18 cellular contexts compared by ENCODE assay signal in the genomic region with DNA sequence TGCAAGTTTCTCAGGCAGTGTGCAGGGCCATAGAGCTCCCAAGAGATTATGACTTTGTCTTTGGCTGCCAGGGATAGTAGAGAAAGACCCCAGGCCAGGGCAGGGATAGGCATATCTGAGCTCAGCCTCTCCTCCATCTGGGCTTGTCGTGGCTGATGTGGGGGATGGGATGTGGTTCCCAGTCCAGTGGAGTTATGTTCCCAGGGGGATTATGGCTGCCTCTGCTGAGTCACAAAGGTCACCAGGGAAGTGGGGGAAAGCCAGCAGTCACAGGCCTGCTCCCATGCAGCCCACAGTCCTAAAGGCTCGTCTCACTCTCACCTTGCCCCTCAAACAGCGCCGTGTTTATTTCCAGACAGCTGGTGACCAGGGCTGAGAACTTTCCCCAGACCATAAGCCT.
A peak's percentile ranks its signal among the peaks of the same experiment; 100 is the strongest.
DNase-seq lines count a peak whose midpoint lies in the region; FAIRE-seq and TF ChIP-seq lines count a peak whose summit lies in the region.
"Had no signal": no experiment of that assay in that cellular context is flagged by ENCODE, and none has a peak within 500 bp of the region (broad histone marks: within the 10 kb centered on the region; RNA-seq: fewer than 3 reads in every experiment).

No MANE protein-coding gene starts in this region.

- H3K4me1 ChIP-seq in astrocyte (ENCODE audit: insufficient read depth, low read length), result no peaks in the 10 kb centered on the region
- H3K4me1 ChIP-seq: HAP-1 had no signal

- no peak overlapping the region for H2AFZ ChIP-seq in astrocyte (ENCODE audit: low read depth, low read length)

- H3K9ac ChIP-seq in astrocyte (ENCODE audit: low read length), result no peak overlapping the region

- peaks cover 4% of the 10 kb centered on the region for H3K9me3 ChIP-seq in astrocyte (ENCODE audit: insufficient read depth, low read depth, low read length)
- H3K9me3 ChIP-seq: HAP-1 had no signal

- DNase-seq in COLO668 (lab: John Stamatoyannopoulos, UW; ENCODE audit: unreplicated experiment) (peak; percentile 10), NCI-H82 treated with DMSO at 0.1 percent for 48 hours (lab: John Stamatoyannopoulos, UW; ENCODE audit: unreplicated experiment) (peak; percentile 25), astrocyte (ENCODE audit: low read depth) (no peak), myocyte (ENCODE audit: low read depth) (peak; percentile 2), posterior vena cava (ENCODE audit: low spot score) (no peak), midbrain (lab: John Stamatoyannopoulos, UW) (no peak), NCI-H524 treated with DMSO at 0.1 percent for 48 hours (lab: John Stamatoyannopoulos, UW) (no peak), 8988T (no peak)
- DNase-seq: Calu3; CD4-positive, CD25-positive, alpha-beta regulatory T cell; NCI-H1048; NCI-H2107; NCI-H226; NCI-H526 treated with DMSO at 0.1 percent for 48 hours had no signal

- H3K36me3 ChIP-seq in astrocyte (ENCODE audit: insufficient read depth, low read length), result no peaks in the 10 kb centered on the region
- H3K36me3 ChIP-seq: HAP-1 had no signal

- no peaks in the 10 kb centered on the region for H3K79me2 ChIP-seq in astrocyte (ENCODE audit: insufficient read depth, low read length)

- no peaks in the 10 kb centered on the region for H3K36me3 Mint-ChIP-seq in astrocyte (ENCODE audit: low read depth, unreplicated experiment)
- H3K36me3 Mint-ChIP-seq: CD4-positive, CD25-positive, alpha-beta regulatory T cell had no signal

- peaks cover 4% of the 10 kb centered on the region for H3K4me1 Mint-ChIP-seq in astrocyte (ENCODE audit: low read depth, unreplicated experiment)
- H3K4me1 Mint-ChIP-seq: CD4-positive, CD25-positive, alpha-beta regulatory T cell had no signal

- H3K9me3 Mint-ChIP-seq in astrocyte (ENCODE audit: unreplicated experiment), result no peaks in the 10 kb centered on the region

- H3K27ac ChIP-seq in astrocyte (ENCODE audit: low read depth, low read length), result no peak overlapping the region

- FAIRE-seq in astrocyte (lab: Jason Lieb, UNC), result no peak
- FAIRE-seq: HTR-8/SVneo, K562, RCC 7860 had no signal

- H3K27me3 ChIP-seq in astrocyte (ENCODE audit: insufficient read depth, low read length), result no peaks in the 10 kb centered on the region

- H3K27me3 Mint-ChIP-seq in astrocyte (ENCODE audit: low read depth, unreplicated experiment), result no peaks in the 10 kb centered on the region
- H3K27me3 Mint-ChIP-seq: CD4-positive, CD25-positive, alpha-beta regulatory T cell had no signal

- intact Hi-C loops in posterior vena cava (cut with DNase I), result no loop called here

- H3K4me3 Mint-ChIP-seq in astrocyte (ENCODE audit: unreplicated experiment), result no peak overlapping the region
- H3K4me3 Mint-ChIP-seq: CD4-positive, CD25-positive, alpha-beta regulatory T cell had no signal

- TF ChIP-seq CTCF in astrocyte (IDR thresholded peaks at IDR 0.05; ENCODE audit: insufficient read depth, low read depth, low read length), result no peak

- no peak overlapping the region for H3K4me2 ChIP-seq in astrocyte (ENCODE audit: low read length)

- H4K20me1 ChIP-seq in astrocyte (ENCODE audit: insufficient read depth, low read length), result no peaks in the 10 kb centered on the region

- H3K27ac Mint-ChIP-seq in astrocyte (ENCODE audit: unreplicated experiment), result peak overlapping the region; percentile 53
- H3K27ac Mint-ChIP-seq: CD4-positive, CD25-positive, alpha-beta regulatory T cell had no signal

- H3K4me3 ChIP-seq in astrocyte (ENCODE audit: insufficient read depth, low read depth, low read length), result no peak overlapping the region
- H3K4me3 ChIP-seq: HAP-1, K562 had no signal

Comparison
In these comparisons a context has a peak if more than half of its experiments do, and no peak if none do; other contexts are left out.
1. DNase-seq: peak in COLO668 (single experiment), NCI-H82 treated with DMSO at 0.1 percent for 48 hours (single experiment) and myocyte (single experiment); none in astrocyte (single experiment), posterior vena cava (single experiment), midbrain (single experiment), NCI-H524 treated with DMSO at 0.1 percent for 48 hours (single experiment) and 8988T (single experiment).